In the genomic region with DNA sequence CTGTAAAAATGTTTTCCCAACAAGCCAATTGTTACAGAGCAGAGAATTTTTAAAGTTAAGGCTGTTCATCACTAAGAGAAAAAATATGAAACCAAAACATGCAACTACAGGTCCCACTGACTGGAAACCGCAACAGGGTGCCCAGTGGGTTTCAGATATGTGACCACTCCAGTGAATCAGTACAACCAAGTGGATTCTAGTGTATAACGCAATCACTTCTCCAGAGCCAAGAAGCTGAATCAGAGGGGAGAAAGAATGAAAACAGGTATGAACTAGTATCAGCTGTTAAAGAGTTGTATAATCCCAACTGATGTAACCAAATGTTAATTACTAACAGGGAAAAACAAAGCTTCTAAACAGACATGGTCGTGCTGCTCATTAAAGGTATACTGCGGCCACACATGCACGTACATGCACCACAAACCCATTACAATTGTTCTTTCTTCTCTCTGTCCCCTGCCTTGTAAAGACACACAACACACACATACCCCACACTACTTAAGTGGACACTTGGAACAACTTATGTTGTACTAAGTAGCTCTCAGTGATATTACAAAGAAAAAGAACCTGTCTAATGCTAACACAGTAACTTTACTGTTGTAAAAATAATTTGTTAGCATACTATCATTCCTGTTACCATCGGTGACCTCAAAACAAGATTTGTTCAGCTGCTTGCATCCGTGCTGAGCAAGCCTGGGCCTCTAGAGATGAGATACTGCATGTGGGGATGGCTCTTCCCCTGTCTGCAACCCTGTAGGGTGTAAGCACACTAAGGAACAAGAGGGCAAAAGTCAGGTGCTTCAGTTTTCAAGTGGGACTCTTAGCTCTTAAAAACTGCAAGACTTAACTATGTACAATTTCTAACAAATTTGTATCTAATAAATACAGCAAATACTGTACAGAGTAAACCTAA, we compare ENCODE assay signal across 14 cellular contexts.
DNase-seq lines count a peak whose midpoint lies in the region; ATAC-seq and TF ChIP-seq lines count a peak whose summit lies in the region.
"Had no signal": no experiment of that assay in that cellular context is flagged by ENCODE, and none has a peak within 500 bp of the region (broad histone marks: within the 10 kb centered on the region; RNA-seq: fewer than 3 reads in every experiment).

No MANE protein-coding gene starts in this region.

- no peak for ATAC-seq in PC-3
- no peak for ATAC-seq in left lobe of liver
- no peak for ATAC-seq in T-cell (replicated peaks in 1 of 4)

- H3K27me3 ChIP-seq in PC-3 (ENCODE audit: low read length), result no peaks in the 10 kb centered on the region
- H3K27me3 ChIP-seq in rectal smooth muscle tissue (ENCODE audit: control insufficient read depth, insufficient read depth, low read length), result no peaks in the 10 kb centered on the region
- H3K27me3 ChIP-seq: transverse colon had no signal

- H3K36me3 Mint-ChIP-seq in T-cell, result no peaks in the 10 kb centered on the region
- H3K36me3 Mint-ChIP-seq: memory B cell had no signal

- H4K20me1 ChIP-seq in PC-3 (ENCODE audit: low read length), result peaks cover 19% of the 10 kb centered on the region

- no peaks in the 10 kb centered on the region for H3K9me2 ChIP-seq in PC-3 (replicated peaks; ENCODE audit: low read length)

- no peaks in the 10 kb centered on the region for H3K4me1 Mint-ChIP-seq in T-cell
- H3K4me1 Mint-ChIP-seq: memory B cell had no signal

- POLR2A ChIA-PET in PC-3 (lab: Charles Lee; ENCODE audit: unreplicated experiment), result no interaction called here
- POLR2A ChIA-PET in T-cell (lab: Charles Lee), result interaction anchor here (0.6 kb wide), 3 partner anchors 13 to 257 kb away, joined by 3 to 5 read pairs (median 4); no protein-coding TSS in a partner anchor

- H3K27me3 Mint-ChIP-seq in T-cell, result peaks cover 10 to 23% of the 10 kb centered on the region in 2 donors

- CTCF ChIA-PET in PC-3 (lab: Charles Lee) (interaction anchor here (1.1 to 1.5 kb wide), 2 partner anchors 74 to 107 kb away, joined by 3 to 4 read pairs; partner anchors contain the start of gene PTPN14), T-cell (lab: Charles Lee) (no interaction called here)

- H3K9me3 Mint-ChIP-seq in T-cell, result no peaks in the 10 kb centered on the region
- H3K9me3 Mint-ChIP-seq: memory B cell had no signal

- TF ChIP-seq CTCF in PC-3 (conservative IDR thresholded peaks at IDR 0.05; ENCODE audit: low read depth, low read length), result no peak

- H3K36me3 ChIP-seq in PC-3 (ENCODE audit: low read depth, low read length) (no peaks in the 10 kb centered on the region), rectal smooth muscle tissue (ENCODE audit: control insufficient read depth, insufficient read depth, low read length) (no peaks in the 10 kb centered on the region)
- H3K36me3 ChIP-seq: transverse colon had no signal

- no peak overlapping the region; the same call in 1 of the 2 replicates for H3K4me3 ChIP-seq in PC-3 (ENCODE audit: low read length)
- no peak overlapping the region for H3K4me3 ChIP-seq in rectal smooth muscle tissue (ENCODE audit: low read length)
- H3K4me3 ChIP-seq: coronary artery, SK-N-MC, transverse colon had no signal

- H3K27ac ChIP-seq in PC-3 (ENCODE audit: low read length) (peak overlapping the region; percentile 56; the same call in 1 of the 2 replicates), rectal smooth muscle tissue (ENCODE audit: low read depth, low read length) (peak overlapping the region; percentile 6)
- H3K27ac ChIP-seq: coronary artery, SK-N-MC had no signal

- H3K9me3 ChIP-seq in PC-3 (ENCODE audit: low read length), result no peaks in the 10 kb centered on the region
- H3K9me3 ChIP-seq: transverse colon had no signal

- peaks cover 89% of the 10 kb centered on the region for H3K79me2 ChIP-seq in PC-3 (ENCODE audit: low read length)

- H3K9ac ChIP-seq in PC-3 (ENCODE audit: low read length) (no peak overlapping the region), rectal smooth muscle tissue (ENCODE audit: low read length) (no peak overlapping the region)

- DNase-seq in ELR (ENCODE audit: low read depth), result peak; percentile 88
- no peak for DNase-seq in PC-3
- DNase-seq in fibroblast of gingiva (ENCODE audit: low read depth), result peak; percentile 63
- no peak for DNase-seq in stimulated activated naive CD4-positive, alpha-beta T cell (lab: John Stamatoyannopoulos, UW)
- DNase-seq in left lobe of liver (ENCODE audit: low spot score), result no peak
- no peak for DNase-seq in T-cell
- no peak for DNase-seq in OCI-M2 (lab: John Stamatoyannopoulos, UW; ENCODE audit: unreplicated experiment)
- DNase-seq: NCI-H1436; stimulated activated CD4-positive, alpha-beta T cell treated with anti-CD3 and anti-CD28 coated beads, Interleukin-2, amount 100 ng/mL, for 24 hours; transverse colon had no signal

- no peak overlapping the region for H3K4me3 Mint-ChIP-seq in T-cell
- H3K4me3 Mint-ChIP-seq: memory B cell had no signal

- H3K4me2 ChIP-seq in PC-3 (ENCODE audit: low read length), result peak overlapping the region; percentile 64; the same call in 1 of the 2 replicates

- H3K27ac Mint-ChIP-seq in T-cell, result no peak overlapping the region
- H3K27ac Mint-ChIP-seq: memory B cell had no signal

- intact Hi-C loops in PC-3 (cut with micrococcal nuclease), result no loop called here

- no peak overlapping the region for H2AFZ ChIP-seq in PC-3 (ENCODE audit: low read length)

- no TSS peak for BruUV-seq in PC-3 (replicated peaks; lab: Mats Ljungman, UMichigan)

- no peaks in the 10 kb centered on the region for H3F3A ChIP-seq in PC-3 (ENCODE audit: low read length, unreplicated experiment)

- H3K4me1 ChIP-seq in PC-3 (ENCODE audit: insufficient read depth, low read length), result peaks cover 39% of the 10 kb centered on the region
- peaks cover 10% of the 10 kb centered on the region for H3K4me1 ChIP-seq in rectal smooth muscle tissue (ENCODE audit: control insufficient read depth, insufficient read depth, low read length)

Comparison
In these comparisons a context has a peak if more than half of its experiments do, and no peak if none do; other contexts are left out.
1. DNase-seq: peak in ELR (single experiment) and fibroblast of gingiva (single experiment); none in PC-3 (single experiment), stimulated activated naive CD4-positive, alpha-beta T cell (0 of 6), left lobe of liver (single experiment), T-cell (0 of 34) and OCI-M2 (single experiment).